21 cellular contexts compared by ENCODE assay signal in the genomic region with DNA sequence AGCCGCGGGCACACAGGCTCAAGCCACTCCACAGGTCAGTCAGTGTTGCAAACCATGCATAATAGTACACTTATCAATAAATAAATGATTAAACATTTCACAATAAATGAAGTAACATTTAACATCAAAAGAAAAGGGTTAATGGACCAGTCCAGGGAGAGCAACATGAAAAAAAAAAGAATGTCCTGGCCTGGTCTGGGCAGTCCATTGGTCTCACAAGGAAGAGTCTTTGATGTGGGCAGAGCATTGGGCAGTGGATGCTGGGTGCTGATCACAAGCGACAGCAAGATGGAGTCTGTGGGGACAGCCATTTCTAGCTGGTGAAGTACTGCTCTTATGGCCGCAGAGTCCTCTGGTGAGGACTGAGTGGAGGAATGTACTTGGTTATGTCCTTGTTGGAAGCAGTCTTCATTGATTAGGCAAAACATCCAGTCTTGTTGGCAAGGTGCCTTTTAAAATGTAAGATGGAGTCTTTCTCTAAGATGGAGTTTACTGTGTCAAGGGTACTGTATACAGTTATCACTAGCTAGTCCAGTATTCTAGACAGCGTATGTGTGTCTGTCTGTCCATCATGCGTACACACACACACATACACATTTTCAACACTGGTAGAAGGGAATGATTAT.
DNase-seq lines count a peak whose midpoint lies in the region; ATAC-seq and TF ChIP-seq lines count a peak whose summit lies in the region.
"Had no signal": no experiment of that assay in that cellular context is flagged by ENCODE, and none has a peak within 500 bp of the region (broad histone marks: within the 10 kb centered on the region; RNA-seq: fewer than 3 reads in every experiment).

No MANE protein-coding gene starts in this region.

- H3K36me3 ChIP-seq in heart left ventricle (peaks cover 0 to 4% (median 0%) of the 10 kb centered on the region in 9 donors), PC-9 (ENCODE audit: low read depth) (peaks cover 17% of the 10 kb centered on the region; the same call in 1 of the 2 replicates)
- H3K36me3 ChIP-seq: adrenal gland, HAP-1, thoracic aorta, WERI-Rb-1 had no signal

- no TSS peak for BruUV-seq in PC-9 (replicated peaks; lab: Mats Ljungman, UMichigan)

- H2AFZ ChIP-seq in PC-9: no peak overlapping the region

- 77 to 85% (median 82%) methylated on average over 6 of the region's 6 CpGs for WGBS in heart left ventricle, 4 donors

- H3K4me2 ChIP-seq in PC-9: peak overlapping the region; percentile 72

- no peak for TF ChIP-seq CTCF in heart left ventricle (IDR thresholded peaks at IDR 0.05)
- no peak for TF ChIP-seq CTCF in PC-9 (conservative IDR thresholded peaks at IDR 0.05)
- TF ChIP-seq CTCF in endothelial cell (IDR thresholded peaks at IDR 0.05; ENCODE audit: unreplicated experiment): no peak

- H3K9me3 ChIP-seq in heart left ventricle (peaks cover 0 to under 1% (median 0%) of the 10 kb centered on the region in 12 donors), PC-9 (ENCODE audit: insufficient read depth, low read depth) (no peaks in the 10 kb centered on the region)
- H3K9me3 ChIP-seq: adrenal gland, thoracic aorta had no signal

- H3K9me3 Mint-ChIP-seq in endothelial cell (ENCODE audit: unreplicated experiment): no peaks in the 10 kb centered on the region
- H3K9me3 Mint-ChIP-seq in stimulated activated memory B cell treated with anti-CD40 and anti-IgM and Interleukin-4, amounts not matched to agents 10 μg/mL and 1 μg/mL and 100 μg/mL, for 72 hours: peaks cover 4% of the 10 kb centered on the region
- H3K9me3 Mint-ChIP-seq: CD8-positive, alpha-beta T cell had no signal

- 0 out of 2 replicates have a peak, but pooled peaks cover 5% of the 10 kb centered on the region for H4K20me1 ChIP-seq in PC-9 (ENCODE audit: insufficient read depth)

- peaks cover 94% of the 10 kb centered on the region for H3K79me2 ChIP-seq in PC-9 (ENCODE audit: low read depth)

- H3K27me3 ChIP-seq in heart left ventricle (no peaks in the 10 kb centered on the region), PC-9 (ENCODE audit: insufficient read depth, low read depth) (no peaks in the 10 kb centered on the region)
- H3K27me3 ChIP-seq: adrenal gland had no signal

- H3F3A ChIP-seq in PC-9 (ENCODE audit: insufficient read depth, low read depth): peaks cover 66% of the 10 kb centered on the region

- H3K4me1 Mint-ChIP-seq in endothelial cell (ENCODE audit: unreplicated experiment): peaks cover 61% of the 10 kb centered on the region
- peaks cover 24% of the 10 kb centered on the region for H3K4me1 Mint-ChIP-seq in stimulated activated memory B cell treated with anti-CD40 and anti-IgM and Interleukin-4, amounts not matched to agents 10 μg/mL and 1 μg/mL and 100 μg/mL, for 72 hours
- H3K4me1 Mint-ChIP-seq: activated CD4-positive, alpha-beta T cell treated with anti-CD3 and anti-CD28 coated beads, Interleukin-2, amount 10 ng/mL, durations not matched to agents 7 days and 5 days had no signal

- intact Hi-C loops in heart left ventricle (cut with DNase I): loop anchor here in 5 of 10 donors (5.0 to 10.0 kb wide), 3 partner anchors 43 to 140 kb away; a partner anchor contains a TSS
- intact Hi-C loops in Right ventricle myocardium superior (cut with DNase I): no loop called here
- intact Hi-C loops in PC-9 (cut with micrococcal nuclease; ENCODE audit: unreplicated experiment): loop anchor here (1.0 kb wide), 2 partner anchors 8 to 11 kb away; no protein-coding TSS in a partner anchor

- H3K27ac ChIP-seq in heart left ventricle: peak overlapping the region in 11 of 12 donors; percentile 36 to 85 (median 50)
- peak overlapping the region; percentile 80 for H3K27ac ChIP-seq in PC-9
- H3K27ac ChIP-seq: thoracic aorta, WERI-Rb-1 had no signal

- H3K4me3 ChIP-seq in heart left ventricle: no peak overlapping the region
- H3K4me3 ChIP-seq in PC-9: no peak overlapping the region
- H3K4me3 ChIP-seq: adrenal gland, HAP-1, thoracic aorta had no signal

- peaks cover 11% of the 10 kb centered on the region for H3K27me3 Mint-ChIP-seq in endothelial cell (ENCODE audit: unreplicated experiment)
- peaks cover 11% of the 10 kb centered on the region for H3K27me3 Mint-ChIP-seq in stimulated activated memory B cell treated with anti-CD40 and anti-IgM and Interleukin-4, amounts not matched to agents 10 μg/mL and 1 μg/mL and 100 μg/mL, for 72 hours
- H3K27me3 Mint-ChIP-seq: activated CD4-positive, alpha-beta T cell treated with anti-CD3 and anti-CD28 coated beads, Interleukin-2, amount 10 ng/mL, durations not matched to agents 7 days and 5 days had no signal

- H3K36me3 Mint-ChIP-seq in endothelial cell (ENCODE audit: low read depth, unreplicated experiment): peaks cover 26% of the 10 kb centered on the region
- H3K36me3 Mint-ChIP-seq in stimulated activated memory B cell treated with anti-CD40 and anti-IgM and Interleukin-4, amounts not matched to agents 10 μg/mL and 1 μg/mL and 100 μg/mL, for 72 hours: no peaks in the 10 kb centered on the region
- H3K36me3 Mint-ChIP-seq: CD8-positive, alpha-beta T cell had no signal

- H3K9me2 ChIP-seq in PC-9 (ENCODE audit: insufficient read depth): no peaks in the 10 kb centered on the region

- no peak for TF ChIP-seq POLR2A in heart left ventricle (IDR thresholded peaks at IDR 0.05)

- peak overlapping the region; percentile 94 for H3K27ac Mint-ChIP-seq in endothelial cell (ENCODE audit: unreplicated experiment)
- H3K27ac Mint-ChIP-seq in stimulated activated memory B cell treated with anti-CD40 and anti-IgM and Interleukin-4, amounts not matched to agents 10 μg/mL and 1 μg/mL and 100 μg/mL, for 72 hours: peak overlapping the region; percentile 90
- H3K27ac Mint-ChIP-seq: activated CD4-positive, alpha-beta T cell treated with anti-CD3 and anti-CD28 coated beads, Interleukin-2, amount 10 ng/mL, durations not matched to agents 7 days and 5 days; CD8-positive, alpha-beta T cell had no signal

- POLR2A ChIA-PET in PC-9 (lab: Charles Lee; ENCODE audit: unreplicated experiment): no interaction called here

- CTCF ChIA-PET in PC-9 (lab: Charles Lee): no interaction called here

- no peak overlapping the region for H3K4me3 Mint-ChIP-seq in endothelial cell (ENCODE audit: unreplicated experiment)
- H3K4me3 Mint-ChIP-seq in stimulated activated memory B cell treated with anti-CD40 and anti-IgM and Interleukin-4, amounts not matched to agents 10 μg/mL and 1 μg/mL and 100 μg/mL, for 72 hours: no peak overlapping the region
- H3K4me3 Mint-ChIP-seq: activated CD4-positive, alpha-beta T cell treated with anti-CD3 and anti-CD28 coated beads, Interleukin-2, amount 10 ng/mL, durations not matched to agents 7 days and 5 days; CD8-positive, alpha-beta T cell had no signal

- ATAC-seq in heart left ventricle: no peak
- no peak for ATAC-seq in Right ventricle myocardium superior (ENCODE audit: poor library complexity)
- ATAC-seq in stimulated activated memory B cell treated with anti-CD40 and anti-IgM and Interleukin-4, amounts not matched to agents 10 μg/mL and 1 μg/mL and 100 μg/mL, for 72 hours: no peak
- ATAC-seq: CD8-positive, alpha-beta T cell; stimulated activated naive CD8-positive, alpha-beta T cell treated with anti-CD3 and anti-CD28 coated beads, Interleukin-15, Interleukin-2, amounts not matched to agents 100 U/mL and 50 U/mL, for 24 hours had no signal

- peaks cover 8 to 70% (median 31%) of the 10 kb centered on the region in 12 donors for H3K4me1 ChIP-seq in heart left ventricle
- peaks cover 70% of the 10 kb centered on the region for H3K4me1 ChIP-seq in PC-9 (replicated peaks; ENCODE audit: insufficient read depth)

- no peak for DNase-seq in heart left ventricle
- DNase-seq in Right ventricle myocardium superior: no peak
- no peak for DNase-seq in PC-9
- DNase-seq in endothelial cell (ENCODE audit: low spot score): no peak
- DNase-seq in GDM1 (lab: John Stamatoyannopoulos, UW): no peak
- DNase-seq in NCI-H2171 treated with DMSO at 0.1 percent for 48 hours (lab: John Stamatoyannopoulos, UW): no peak
- no peak for DNase-seq in NCI-H82 (lab: John Stamatoyannopoulos, UW)
- DNase-seq: activated CD4-positive, alpha-beta T cell treated with anti-CD3 and anti-CD28 coated beads, Interleukin-2, amount 10 ng/mL, durations not matched to agents 7 days and 5 days; activated naive CD4-positive, alpha-beta T cell treated with Interleukin-2 at 50 U/mL for 16 hours; activated T-cell treated with anti-CD3 and anti-CD28 coated beads, Interleukin-2, amount 50 U/mL, for 48 hours; CD8-positive, alpha-beta T cell; DMS 273 treated with DMSO at 0.1 percent for 48 hours; kidney glomerular epithelial cell; NCI-H1105; NCI-H748 treated with DMSO at 0.1 percent for 48 hours; stimulated activated naive CD8-positive, alpha-beta T cell treated with anti-CD3 and anti-CD28 coated beads, Interleukin-15, Interleukin-2, amounts not matched to agents 100 U/mL and 50 U/mL, for 24 hours; WERI-Rb-1 had no signal
